Comparison of ENCODE assay signal across 9 cellular contexts in genomic region chr15:32716960-32717289, GRCh38. TPM values are rescaled to one million over a fixed set of nuclear protein-coding genes. Genes with fewer than 3 reads are reported as not detected.
DNase-seq lines count a peak whose midpoint lies in the region; ATAC-seq and TF ChIP-seq lines count a peak whose summit lies in the region.
"Had no signal": no experiment of that assay in that cellular context is flagged by ENCODE, and none has a peak within 500 bp of the region (broad histone marks: within the 10 kb centered on the region; RNA-seq: fewer than 3 reads in every experiment).

No MANE protein-coding gene starts in this region.

- H3K36me3 ChIP-seq in endodermal cell (ENCODE audit: control insufficient read depth, insufficient read depth, low read length) (no peaks in the 10 kb centered on the region), neural progenitor cell (no peaks in the 10 kb centered on the region)

- no peak for ATAC-seq in GM21786 (IDR thresholded peaks at IDR 0.05; ENCODE audit: unreplicated experiment)

- H3K27me3 Mint-ChIP-seq in HFFc6 (ENCODE audit: insufficient read depth) = peaks cover 25% of the 10 kb centered on the region
- peaks cover 83% of the 10 kb centered on the region for H3K27me3 Mint-ChIP-seq in endodermal cell (ENCODE audit: insufficient read depth)
- H3K27me3 Mint-ChIP-seq in neural progenitor cell (ENCODE audit: insufficient read depth, low read depth) = peaks cover 44% of the 10 kb centered on the region

- 44 to 51% methylated on average over 10 to 11 of the region's 11 CpGs for WGBS in endodermal cell (ENCODE audit: insufficient coverage in 1 of 2, insufficient read length in 1 of 2), 2 experiments

- peak overlapping the region; percentile 96 for H2AFZ ChIP-seq in neural progenitor cell (replicated peaks)

- H3K9ac ChIP-seq in endodermal cell (ENCODE audit: extremely low read depth, low read length, poor library complexity, severe bottlenecking) = no peak overlapping the region
- H3K9ac ChIP-seq in neural progenitor cell = no peak overlapping the region

- H3K9me3 ChIP-seq in endodermal cell (ENCODE audit: control insufficient read depth, low read length) (no peaks in the 10 kb centered on the region), neural progenitor cell (ENCODE audit: low read depth) (no peaks in the 10 kb centered on the region)

- DNase-seq in AG09309 (ENCODE audit: low read depth) = no peak
- DNase-seq in HFFc6 = no peak
- DNase-seq in endodermal cell = no peak
- DNase-seq in neural progenitor cell (ENCODE audit: low spot score) = no peak
- no peak for DNase-seq in activated effector memory CD4-positive, alpha-beta T cell treated with Interleukin-2 at 50 U/mL for 16 hours
- DNase-seq in kidney glomerular epithelial cell (lab: John Stamatoyannopoulos, UW) = no peak
- DNase-seq in SIG-M5 (lab: John Stamatoyannopoulos, UW) = no peak

- peaks cover 5% of the 10 kb centered on the region for H4K20me1 ChIP-seq in neural progenitor cell (ENCODE audit: low read depth)

- H3K9me3 Mint-ChIP-seq in HFFc6 (peaks cover 11% of the 10 kb centered on the region), endodermal cell (no peaks in the 10 kb centered on the region), neural progenitor cell (no peaks in the 10 kb centered on the region)

- peaks cover 8% of the 10 kb centered on the region for H3K79me2 ChIP-seq in neural progenitor cell (ENCODE audit: low read depth)

- H3F3A ChIP-seq in neural progenitor cell (ENCODE audit: low read depth) = peaks cover 38% of the 10 kb centered on the region

- peak overlapping the region; percentile 49 for H3K4me3 ChIP-seq in AG09309 (ENCODE audit: control insufficient read depth, low read depth, low read length)
- H3K4me3 ChIP-seq in endodermal cell (ENCODE audit: low read length) = peak overlapping the region; percentile 57
- peak overlapping the region; percentile 45 for H3K4me3 ChIP-seq in neural progenitor cell

- H3K27ac Mint-ChIP-seq in HFFc6 (peak overlapping the region; percentile 83), endodermal cell (no peak overlapping the region), neural progenitor cell (no peak overlapping the region)

- no peaks in the 10 kb centered on the region for H3K4me1 ChIP-seq in endodermal cell (ENCODE audit: control insufficient read depth, insufficient read depth, low read length)
- peaks cover 29% of the 10 kb centered on the region for H3K4me1 ChIP-seq in neural progenitor cell

- H3K4me3 Mint-ChIP-seq in HFFc6 (peak overlapping the region; percentile 89), endodermal cell (peak overlapping the region; percentile 58), neural progenitor cell (peak overlapping the region; percentile 76)

- H3K36me3 Mint-ChIP-seq in HFFc6 (ENCODE audit: low read depth) = peaks cover 40% of the 10 kb centered on the region
- H3K36me3 Mint-ChIP-seq in endodermal cell (ENCODE audit: low read depth) = no peaks in the 10 kb centered on the region
- no peaks in the 10 kb centered on the region for H3K36me3 Mint-ChIP-seq in neural progenitor cell

- H3K4me2 ChIP-seq in neural progenitor cell = peak overlapping the region; percentile 92

- H3K27ac ChIP-seq in endodermal cell (ENCODE audit: low read depth, low read length) (peak overlapping the region; percentile 27), neural progenitor cell (no peak overlapping the region)

- peaks cover 72% of the 10 kb centered on the region for H3K4me1 Mint-ChIP-seq in HFFc6 (ENCODE audit: low read depth)
- peaks cover 35% of the 10 kb centered on the region for H3K4me1 Mint-ChIP-seq in endodermal cell
- H3K4me1 Mint-ChIP-seq in neural progenitor cell = peaks cover 26% of the 10 kb centered on the region

- H3K27me3 ChIP-seq in endodermal cell (ENCODE audit: control insufficient read depth, insufficient read depth, low read length, poor library complexity, severe bottlenecking) = peaks cover 73% of the 10 kb centered on the region
- peaks cover 86% of the 10 kb centered on the region for H3K27me3 ChIP-seq in neural progenitor cell

- no peak for TF ChIP-seq CTCF in AG09309 (IDR thresholded peaks at IDR 0.05; ENCODE audit: control insufficient read depth, insufficient read depth, low read depth, low read length, missing control alignments)
- no peak for TF ChIP-seq CTCF in HFFc6 (IDR thresholded peaks at IDR 0.05)
- TF ChIP-seq CTCF in endodermal cell (conservative IDR thresholded peaks at IDR 0.05) = no peak
- no peak for TF ChIP-seq CTCF in neural progenitor cell (IDR thresholded peaks at IDR 0.05)

RNA-seq across cellular contexts. Expression of gene GREM1, which starts 0.9 kb away (rescaled TPM):
- total RNA-seq in HFFc6 (2021; fragmentation: NEBNext Ultra II Directional; extraction: Animal tissue kit (Norgen Biotek cat#: 25700)) = 1,000 to 10,000 TPM; 2,146 to 4,099 (median 3,549) TPM
- total RNA-seq in endodermal cell (1 to 10 TPM in 1 of 2 donors, under 1 TPM in 1; 0.62 to 2.7 TPM), neural progenitor cell (ENCODE audit: low replicate concordance) (2.9 and 4.4 TPM in 2 replicates)
- 28.6 TPM for polyA plus RNA-seq in endodermal cell (2013, experiment 1 of 2)
- 24.3 TPM for polyA plus RNA-seq in endodermal cell (2013, experiment 2 of 2)
- total RNA-seq: T-helper 1 cell treated with Interleukin-12 subunit alpha and Interleukin-12 subunit beta and Interleukin-4 antibody, amounts not matched to agents 30 ng/mL and 1 ng/mL, for 36 hours had no signal

Comparison
In these comparisons a context has a peak if more than half of its experiments do, and no peak if none do; other contexts are left out.
1. RNA of gene GREM1, which starts 0.9 kb away (total RNA-seq): 2,146 to 4,099 TPM in HFFc6; 2.9 to 4.4 TPM in neural progenitor cell and 0.62 to 2.7 TPM in endodermal cell; every median in the first group is over 100 times any median in the second.
2. Peak in every context shown above with its lines, with median percentiles within 50 percentile points of each other: H3K4me3 ChIP-seq and H3K4me3 Mint-ChIP-seq.